Comparison of ENCODE assay signal across 6 cellular contexts in the genomic region with DNA sequence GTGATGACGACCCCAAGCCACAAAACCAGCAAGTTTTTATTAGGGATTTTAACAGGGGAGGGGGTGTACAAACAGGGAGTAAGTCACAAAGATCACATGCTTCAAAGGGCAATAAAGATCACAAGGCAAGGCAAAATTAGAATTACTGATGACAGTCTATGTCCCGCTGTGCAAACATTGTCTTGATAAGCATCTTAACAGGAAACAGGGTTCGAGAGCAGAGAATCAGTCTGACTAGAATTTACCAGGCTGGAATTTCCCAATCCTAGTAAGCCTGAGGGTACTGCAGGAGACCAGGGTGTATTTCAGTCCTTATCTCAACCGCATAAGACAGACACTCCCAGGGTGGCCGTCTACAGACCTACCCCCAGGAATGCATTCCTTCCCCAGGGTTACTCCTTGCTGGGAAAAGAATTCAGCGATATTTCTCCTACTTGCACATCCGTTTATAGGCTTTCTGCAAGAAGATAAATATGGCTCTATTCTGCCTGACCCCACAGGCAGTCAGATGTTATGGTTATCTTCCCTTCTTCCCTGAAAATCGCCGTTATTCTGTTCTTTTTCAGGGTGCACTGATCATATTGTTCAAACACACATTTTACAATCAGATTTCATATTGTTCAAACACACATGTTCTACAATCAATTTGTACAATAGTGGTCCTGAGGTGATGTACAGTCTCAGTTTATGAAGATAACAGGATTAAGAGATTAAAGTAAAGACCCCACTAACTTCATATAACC. TPM values are rescaled to one million over a fixed set of nuclear protein-coding genes. Genes with fewer than 3 reads are reported as not detected.
A peak's percentile ranks its signal among the peaks of the same experiment; 100 is the strongest.
DNase-seq lines count a peak whose midpoint lies in the region; FAIRE-seq and TF ChIP-seq lines count a peak whose summit lies in the region.
"Not testable (repeated sequence)": the region's sequence is repeated elsewhere in the genome, so short reads cannot be mapped to it uniquely, and the experiment has no call there.

No MANE protein-coding gene starts in this region.

- H3K27me3 Mint-ChIP-seq in astrocyte (ENCODE audit: low read depth, unreplicated experiment): not testable (repeated sequence)

- H2BK120ac ChIP-seq in mesenchymal stem cell (ENCODE audit: low read depth, low read length): not testable (repeated sequence)

- not testable (repeated sequence) for H3K79me1 ChIP-seq in mesenchymal stem cell (replicated peaks; ENCODE audit: low read length, poor library complexity, severe bottlenecking)

- FAIRE-seq in astrocyte (lab: Jason Lieb, UNC): not testable (repeated sequence)

- not testable (repeated sequence) for H3K4ac ChIP-seq in mesenchymal stem cell (ENCODE audit: low read depth in 1 of 2, low read length in 2 of 2)

- H3K9me3 Mint-ChIP-seq in astrocyte (ENCODE audit: unreplicated experiment): not testable (repeated sequence)

- H3K36me3 ChIP-seq in HEK293 (ENCODE audit: control insufficient read depth in 2 of 2, insufficient read depth in 1 of 2, low read length in 2 of 2); astrocyte (ENCODE audit: insufficient read depth, low read length): not testable (repeated sequence)
- H3K36me3 ChIP-seq in mesenchymal stem cell (ENCODE audit: control insufficient read depth in 1 of 2, insufficient read depth in 2 of 2, low read depth in 1 of 2, low read length in 2 of 2): peaks cover 2 to 48% of the 10 kb centered on the region in 2 experiments

- H3K9me3 ChIP-seq in HEK293 (ENCODE audit: control insufficient read depth, insufficient read depth, low read depth, low read length); astrocyte (ENCODE audit: insufficient read depth, low read depth, low read length); mesenchymal stem cell (ENCODE audit: control insufficient read depth, low read length): not testable (repeated sequence)

- TF ChIP-seq CTCF in HEK293 (tag by site-specific recombination; IDR thresholded peaks at IDR 0.05); astrocyte (IDR thresholded peaks at IDR 0.05; ENCODE audit: insufficient read depth, low read depth, low read length); fibroblast of villous mesenchyme (IDR thresholded peaks at IDR 0.05; ENCODE audit: insufficient read depth, low read depth, low read length): not testable (repeated sequence)

- not testable (repeated sequence) for H3K9ac ChIP-seq in astrocyte (ENCODE audit: low read length); mesenchymal stem cell (ENCODE audit: low read length)

- H4K20me1 ChIP-seq in astrocyte (ENCODE audit: insufficient read depth, low read length): not testable (repeated sequence)

- 54% methylated on average over 9 of the region's 9 CpGs for WGBS in mesenchymal stem cell

- not testable (repeated sequence) for H4K91ac ChIP-seq in mesenchymal stem cell (ENCODE audit: low read length)

- not testable (repeated sequence) for H3K79me2 ChIP-seq in astrocyte (ENCODE audit: insufficient read depth, low read length)

- not testable (repeated sequence) for H2BK5ac ChIP-seq in mesenchymal stem cell (ENCODE audit: low read depth, low read length, poor library complexity, severe bottlenecking)

- peaks cover 12% of the 10 kb centered on the region for H3K36me3 Mint-ChIP-seq in astrocyte (ENCODE audit: low read depth, unreplicated experiment)

- not testable (repeated sequence) for H3K18ac ChIP-seq in mesenchymal stem cell (ENCODE audit: low read depth in 1 of 2, low read length in 2 of 2)

- not testable (repeated sequence) for H3K4me2 ChIP-seq in astrocyte (ENCODE audit: low read length); mesenchymal stem cell (ENCODE audit: low read length, poor library complexity, severe bottlenecking)

- H3K27ac ChIP-seq in HEK293 (ENCODE audit: extremely low read depth, low read depth, low read length); astrocyte (ENCODE audit: low read depth, low read length); mesenchymal stem cell (ENCODE audit: low read length, poor library complexity, severe bottlenecking): not testable (repeated sequence)

- not testable (repeated sequence) for H3K27me3 ChIP-seq in astrocyte (ENCODE audit: insufficient read depth, low read length); mesenchymal stem cell (ENCODE audit: control insufficient read depth in 1 of 2, insufficient read depth in 1 of 2, low read length in 2 of 2)

- DNase-seq in Daoy (ENCODE audit: low read depth) (peak; percentile 51), SK-N-DZ (ENCODE audit: low spot score) (peak; percentile 16), fibroblast of villous mesenchyme (ENCODE audit: low read depth) (peak; percentile 78), mesenchymal stem cell (peak; percentile 79)
- not testable (repeated sequence) for DNase-seq in astrocyte (ENCODE audit: low read depth)

- H3K23ac ChIP-seq in mesenchymal stem cell (ENCODE audit: low read length in 2 of 2): not testable (repeated sequence)

- CTCF ChIA-PET in HEK293 (lab: Yijun Ruan, JAX): not testable (repeated sequence)

- H3K4me3 ChIP-seq in HEK293 (ENCODE audit: low read depth, low read length); astrocyte (ENCODE audit: insufficient read depth, low read depth, low read length); fibroblast of villous mesenchyme (ENCODE audit: low read depth, low read length); mesenchymal stem cell (ENCODE audit: insufficient read depth in 1 of 2, low read depth in 1 of 2, low read length in 2 of 2): not testable (repeated sequence)

- H3K27ac Mint-ChIP-seq in astrocyte (ENCODE audit: unreplicated experiment): peak overlapping the region; percentile 47

- not testable (repeated sequence) for H2BK12ac ChIP-seq in mesenchymal stem cell (ENCODE audit: low read length in 2 of 2)

- H2AFZ ChIP-seq in astrocyte (ENCODE audit: low read depth, low read length); mesenchymal stem cell (ENCODE audit: low read depth, low read length): not testable (repeated sequence)

- H4K8ac ChIP-seq in mesenchymal stem cell (ENCODE audit: low read length): not testable (repeated sequence)

- peak overlapping the region; percentile 29 for H3K4me3 Mint-ChIP-seq in astrocyte (ENCODE audit: unreplicated experiment)

- not testable (repeated sequence) for H2BK15ac ChIP-seq in mesenchymal stem cell (ENCODE audit: low read depth, poor library complexity, severe bottlenecking)

- H3K4me1 ChIP-seq in HEK293 (ENCODE audit: control insufficient read depth, insufficient read depth, low read length); astrocyte (ENCODE audit: insufficient read depth, low read length); mesenchymal stem cell (ENCODE audit: control insufficient read depth, insufficient read depth, low read depth, low read length): not testable (repeated sequence)

- POLR2A ChIA-PET in HEK293 (lab: Yijun Ruan, JAX): interaction anchor here (2.3 kb wide), 1 partner anchor 108 kb away, joined by 8 read pairs; the partner anchor contains the start of gene UBE2D3

- H3K14ac ChIP-seq in mesenchymal stem cell (ENCODE audit: low read length in 2 of 2): not testable (repeated sequence)

- peaks cover 16% of the 10 kb centered on the region for H3K4me1 Mint-ChIP-seq in astrocyte (ENCODE audit: low read depth, unreplicated experiment)

- not testable (repeated sequence) for H2AK5ac ChIP-seq in mesenchymal stem cell (ENCODE audit: low read length, severe bottlenecking)

TF ChIP-seq in HEK293, 187 proteins besides CTCF, POLR2A, EP300 and RAD21:
- TF ChIP-seq GLIS1 (tag by site-specific recombination; IDR thresholded peaks at IDR 0.05) (peak; percentile 85), SP7 (tag by site-specific recombination; IDR thresholded peaks at IDR 0.05) (peak; percentile 28; the same call in 1 of the 2 replicates), SETDB1 (IDR thresholded peaks at IDR 0.05; ENCODE audit: insufficient read length, low read length) (peak; percentile 80), ZBTB21 (tag by site-specific recombination; IDR thresholded peaks at IDR 0.05) (peak; percentile 67), TCF7L2 (IDR thresholded peaks at IDR 0.05; ENCODE audit: borderline replicate concordance, low read depth, low read length) (peak; percentile 69; the same call in 1 of the 2 replicates), TRIM28 (IDR thresholded peaks at IDR 0.05; ENCODE audit: borderline replicate concordance, low read length) (peak; percentile 48; the same call in 1 of the 2 replicates), HOXD13 (CRISPR knock-in tag; IDR thresholded peaks at IDR 0.05; ENCODE audit: borderline replicate concordance) (peak; percentile 62; the same call in 1 of the 2 replicates)
- TF ChIP-seq, protein P1, sequence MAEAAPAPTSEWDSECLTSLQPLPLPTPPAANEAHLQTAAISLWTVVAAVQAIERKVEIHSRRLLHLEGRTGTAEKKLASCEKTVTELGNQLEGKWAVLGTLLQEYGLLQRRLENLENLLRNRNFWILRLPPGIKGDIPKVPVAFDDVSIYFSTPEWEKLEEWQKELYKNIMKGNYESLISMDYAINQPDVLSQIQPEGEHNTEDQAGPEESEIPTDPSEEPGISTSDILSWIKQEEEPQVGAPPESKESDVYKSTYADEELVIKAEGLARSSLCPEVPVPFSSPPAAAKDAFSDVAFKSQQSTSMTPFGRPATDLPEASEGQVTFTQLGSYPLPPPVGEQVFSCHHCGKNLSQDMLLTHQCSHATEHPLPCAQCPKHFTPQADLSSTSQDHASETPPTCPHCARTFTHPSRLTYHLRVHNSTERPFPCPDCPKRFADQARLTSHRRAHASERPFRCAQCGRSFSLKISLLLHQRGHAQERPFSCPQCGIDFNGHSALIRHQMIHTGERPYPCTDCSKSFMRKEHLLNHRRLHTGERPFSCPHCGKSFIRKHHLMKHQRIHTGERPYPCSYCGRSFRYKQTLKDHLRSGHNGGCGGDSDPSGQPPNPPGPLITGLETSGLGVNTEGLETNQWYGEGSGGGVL (tag by site-specific recombination; IDR thresholded peaks at IDR 0.05): peak; percentile 55

RNA-seq across cellular contexts. Expression of gene MANBA, which starts 41.8 kb away (rescaled TPM):
- 8.2 and 13.4 TPM in 2 replicates for total RNA-seq in Daoy (2014; rRNA removed; shearing (Covaris generic))
- 11.9 and 12.1 TPM in 2 replicates for polyA plus RNA-seq in SK-N-DZ (2014; cell fraction: cytosol; rRNA removed)
- 17.0 and 18.2 TPM in 2 replicates for polyA plus RNA-seq in SK-N-DZ (2014; cell fraction: nucleus; rRNA removed)
- 37.6 and 38.3 TPM in 2 replicates for total RNA-seq in astrocyte
- total RNA-seq in fibroblast of villous mesenchyme: 53.5 and 70.5 TPM in 2 replicates
- 68.5 TPM for polyA plus RNA-seq in mesenchymal stem cell (2013, experiment 1 of 2)
- polyA plus RNA-seq in mesenchymal stem cell (2013, experiment 2 of 2): 66.9 TPM
